28 cellular contexts compared by ENCODE assay signal in the genomic region with DNA sequence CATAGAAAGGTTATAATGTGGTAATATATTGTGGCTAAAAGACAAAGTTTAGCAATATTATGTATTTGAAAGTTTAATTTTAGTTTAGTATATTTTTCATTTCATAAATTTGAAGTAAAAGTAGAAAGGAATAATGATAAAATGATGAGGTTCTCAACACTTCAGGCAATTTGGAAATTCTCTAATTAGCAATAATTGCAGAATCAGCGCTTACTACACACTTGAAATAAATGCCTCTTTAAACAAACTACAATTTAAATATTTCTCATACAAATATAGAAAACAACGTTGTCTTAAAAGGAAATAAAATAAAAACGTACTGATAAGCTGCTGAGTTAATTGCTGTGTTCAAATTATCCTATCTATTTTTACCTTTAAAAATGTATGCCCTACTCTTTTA. TPM values are rescaled to one million over a fixed set of nuclear protein-coding genes. Genes with fewer than 3 reads are reported as not detected.
DNase-seq lines count a peak whose midpoint lies in the region; ATAC-seq, FAIRE-seq and TF ChIP-seq lines count a peak whose summit lies in the region.
"Had no signal": no experiment of that assay in that cellular context is flagged by ENCODE, and none has a peak within 500 bp of the region (broad histone marks: within the 10 kb centered on the region; RNA-seq: fewer than 3 reads in every experiment).

No MANE protein-coding gene starts in this region.

- no peaks in the 10 kb centered on the region for H3K79me2 ChIP-seq in HepG2 (ENCODE audit: insufficient read depth, low read length)

- ATAC-seq in HepG2 = no peak
- ATAC-seq in right lobe of liver = no peak
- ATAC-seq in stimulated activated naive CD8-positive, alpha-beta T cell treated with anti-CD3 and anti-CD28 coated beads, Interleukin-15, Interleukin-2, amounts not matched to agents 100 U/mL and 50 U/mL, for 24 hours = no peak
- ATAC-seq: GM12878 had no signal

- H3K27ac ChIP-seq in HepG2 (ENCODE audit: extremely low read length, insufficient read depth, low read length) = no peak overlapping the region
- no peak overlapping the region for H3K27ac ChIP-seq in right lobe of liver
- peak overlapping the region; percentile 95; the same call in 1 of the 2 replicates for H3K27ac ChIP-seq in SK-N-MC
- H3K27ac ChIP-seq: 22Rv1, BLaER1 had no signal

- TF ChIP-seq POLR2A in HepG2 (IDR thresholded peaks at IDR 0.05; ENCODE audit: insufficient read depth in 1 of 2, low read depth in 2 of 2, low read length in 2 of 2) (no peak), right lobe of liver (IDR thresholded peaks at IDR 0.05) (no peak)

- H3K36me3 ChIP-seq in HepG2 (replicated peaks in 1 of 2; ENCODE audit: control insufficient read depth in 1 of 2, insufficient read depth in 2 of 2, low read length in 2 of 2) = no peaks in the 10 kb centered on the region
- no peaks in the 10 kb centered on the region for H3K36me3 ChIP-seq in right lobe of liver
- H3K36me3 ChIP-seq in SK-N-MC (ENCODE audit: insufficient read depth, low read length) = no peaks in the 10 kb centered on the region
- H3K36me3 ChIP-seq: BE2C, BLaER1 had no signal

- H2AFZ ChIP-seq in HepG2 (ENCODE audit: low read length) = no peak overlapping the region

- CTCF ChIA-PET in HepG2 (lab: Yijun Ruan, JAX; ENCODE audit: low intra/inter-chr PET ratio, low total read pairs) = no interaction called here

- H3K4me3 ChIP-seq in HepG2 (replicated peaks in 1 of 3; ENCODE audit: insufficient read depth in 1 of 3, low read depth in 2 of 3, low read length in 3 of 3) (no peak overlapping the region), right lobe of liver (no peak overlapping the region), SK-N-MC (no peak overlapping the region)
- H3K4me3 ChIP-seq: BLaER1, GM12878 had no signal

- H3K9ac ChIP-seq in HepG2 (ENCODE audit: insufficient read depth, low read depth, low read length) = no peak overlapping the region
- no peak overlapping the region for H3K9ac ChIP-seq in SK-N-MC (ENCODE audit: insufficient read length)
- H3K9ac ChIP-seq: BLaER1 had no signal

- in situ Hi-C loops in HepG2 (cut with HindIII; ENCODE audit: extremely low pct_ligation_motif_present, low pct_unique_long_range_greater_than_20kb) = no loop called here

- no peak for TF ChIP-seq CTCF in HepG2 (CRISPR knock-in tag; IDR thresholded peaks at IDR 0.05)
- TF ChIP-seq CTCF in right lobe of liver (IDR thresholded peaks at IDR 0.05) = no peak

- POLR2A ChIA-PET in HepG2 (lab: Yijun Ruan, JAX) = no interaction called here

- TF ChIP-seq RAD21 in HepG2 (CRISPR knock-in tag; IDR thresholded peaks at IDR 0.05) = no peak

- no TSS peak for BruUV-seq in HepG2 (replicated peaks; lab: Mats Ljungman, UMichigan)

- DNase-seq in HepG2 (ENCODE audit: low spot score) = no peak
- DNase-seq in right lobe of liver = no peak
- no peak for DNase-seq in SK-N-MC (ENCODE audit: low read depth, low spot score)
- no peak for DNase-seq in stimulated activated naive CD8-positive, alpha-beta T cell treated with anti-CD3 and anti-CD28 coated beads, Interleukin-15, Interleukin-2, amounts not matched to agents 100 U/mL and 50 U/mL, for 24 hours
- no peak for DNase-seq in OCI-M1 (lab: John Stamatoyannopoulos, UW)
- DNase-seq: ACHN; BE2C; C1 segment of cervical spinal cord; CD4-positive, alpha-beta memory T cell; CD4-positive, CD25-positive, alpha-beta regulatory T cell; CD8-positive, alpha-beta memory T cell; COR-L47; DMS 273 treated with DMSO at 0.1 percent for 48 hours; DMS153; DMS79; DND-41; EL; GDM1 had no signal

- intact Hi-C loops in HepG2 (cut with micrococcal nuclease; ENCODE audit: unreplicated experiment) (no loop called here), right lobe of liver (cut with DNase I) (no loop called here)

- FAIRE-seq in HepG2 (lab: Jason Lieb, UNC) = no peak
- FAIRE-seq: GM12878, GM12892, GM18507 had no signal

- no peak overlapping the region for H3K4me2 ChIP-seq in HepG2 (ENCODE audit: low read depth, low read length)
- H3K4me2 ChIP-seq: BLaER1 had no signal

- WGBS in HepG2 (ENCODE audit: low lambda C conversion rate) = 17% methylated on average over 3 of the region's 3 CpGs
- WGBS in right lobe of liver (ENCODE audit: insufficient coverage, low coverage, low lambda C conversion rate, missing lambda C conversion rate) = 46% methylated on average over 3 of the region's 3 CpGs

- H4K20me1 ChIP-seq in HepG2 (ENCODE audit: insufficient read depth, low read length) = no peaks in the 10 kb centered on the region
- H4K20me1 ChIP-seq: BLaER1 had no signal

- H3K27me3 ChIP-seq in HepG2 (ENCODE audit: control insufficient read depth in 1 of 2, insufficient read depth in 2 of 2, low read length in 2 of 2) (no peaks in the 10 kb centered on the region), right lobe of liver (no peaks in the 10 kb centered on the region)
- H3K27me3 ChIP-seq: BE2C, BLaER1 had no signal

- no peaks in the 10 kb centered on the region for H3K9me3 ChIP-seq in HepG2 (ENCODE audit: low read length)
- no peaks in the 10 kb centered on the region for H3K9me3 ChIP-seq in right lobe of liver
- no peaks in the 10 kb centered on the region for H3K9me3 ChIP-seq in SK-N-MC (ENCODE audit: low read depth, low read length)
- H3K9me3 ChIP-seq: BE2C, BLaER1 had no signal

- TF ChIP-seq EP300 in HepG2 (IDR thresholded peaks at IDR 0.05; ENCODE audit: low read depth in 2 of 2, low read length in 2 of 2) = no peak
- no peak for TF ChIP-seq EP300 in HepG2 (CRISPR knock-in tag; IDR thresholded peaks at IDR 0.05; ENCODE audit: borderline replicate concordance)

- H3K4me1 ChIP-seq in HepG2 (ENCODE audit: insufficient read depth, low read length) = no peaks in the 10 kb centered on the region
- no peaks in the 10 kb centered on the region for H3K4me1 ChIP-seq in right lobe of liver

TF ChIP-seq in HepG2, 621 proteins besides CTCF, POLR2A, EP300 and RAD21:
- TF ChIP-seq MAFK (conservative IDR thresholded peaks at IDR 0.05 in 1 of 2, IDR thresholded peaks at IDR 0.05 in 1 of 2; ENCODE audit: low read length in 2 of 2) = peak; percentile 39 to 75; a peak in 3 of 4 replicates
- TF ChIP-seq KDM6A (CRISPR knock-in tag; IDR thresholded peaks at IDR 0.05; ENCODE audit: low read depth) = no peak
- TF ChIP-seq MAFF (IDR thresholded peaks at IDR 0.05; ENCODE audit: low read depth, low read length) = peak; percentile 59
- TF ChIP-seq ELF1 (CRISPR knock-in tag; IDR thresholded peaks at IDR 0.05) = no peak

RNA-seq across cellular contexts. Expression of gene CASP12, which starts 25.9 kb away (rescaled TPM):
- total RNA-seq in HepG2 (2016; rRNA removed; fragmentation: Illumina TruSeq; extraction: Trizol) (not detected in 2 replicates), right lobe of liver (not detected)
- total RNA-seq in HepG2 (2016; cell fraction: cytosol; rRNA removed; fragmentation: Illumina TruSeq; extraction: Trizol; ENCODE audit: low read depth) = not detected in 2 replicates
- total RNA-seq in HepG2 (2016; cell fraction: insoluble cytoplasmic fraction; rRNA removed; fragmentation: Illumina TruSeq; extraction: Trizol) = not detected in 2 replicates
- total RNA-seq in HepG2 (2016; cell fraction: membrane; rRNA removed; fragmentation: Illumina TruSeq; extraction: Trizol) = not detected in 2 replicates
- total RNA-seq in HepG2 (2016; cell fraction: nucleus; rRNA removed; fragmentation: Illumina TruSeq; extraction: Trizol) = not detected in 2 replicates
- not detected in 2 replicates for polyA plus RNA-seq in HepG2 (2011; rRNA removed)
- not detected in 2 replicates for polyA plus RNA-seq in HepG2 (2011; cell fraction: cytosol; rRNA removed)
- not detected in 2 replicates for polyA plus RNA-seq in HepG2 (2011; cell fraction: nucleus; rRNA removed)
- polyA plus RNA-seq in HepG2 (2012) = not detected in 2 replicates
- not detected in 2 replicates for polyA plus RNA-seq in HepG2 (2016; cell fraction: cytosol; fragmentation: Illumina TruSeq; extraction: Trizol; ENCODE audit: low read depth)
- polyA plus RNA-seq in HepG2 (2016; cell fraction: insoluble cytoplasmic fraction; fragmentation: Illumina TruSeq; extraction: Trizol; ENCODE audit: low read depth) = not detected in 2 replicates
- not detected in 2 replicates for polyA plus RNA-seq in HepG2 (2016; cell fraction: membrane; fragmentation: Illumina TruSeq; extraction: Trizol; ENCODE audit: low read depth)
- not detected in 2 replicates for polyA plus RNA-seq in HepG2 (2016; cell fraction: nucleus; fragmentation: Illumina TruSeq; extraction: Trizol; ENCODE audit: insufficient read depth, low read depth)
- not detected in 2 replicates for polyA minus RNA-seq in HepG2 (2011; rRNA and poly(A)+ RNA removed; ENCODE audit: low replicate concordance)
- polyA minus RNA-seq in HepG2 (2011; cell fraction: cytosol; rRNA and poly(A)+ RNA removed) = not detected in 2 replicates
- not detected in 2 replicates for polyA minus RNA-seq in HepG2 (2011; cell fraction: nucleus; rRNA and poly(A)+ RNA removed)
- total RNA-seq: A172; A673; CD4-positive, alpha-beta memory T cell; CD8-positive, alpha-beta memory T cell; Daoy; G401; GM12878 had no signal
- polyA plus RNA-seq: CD14-positive monocyte; CD8-positive, alpha-beta memory T cell had no signal
